In the genomic region with DNA sequence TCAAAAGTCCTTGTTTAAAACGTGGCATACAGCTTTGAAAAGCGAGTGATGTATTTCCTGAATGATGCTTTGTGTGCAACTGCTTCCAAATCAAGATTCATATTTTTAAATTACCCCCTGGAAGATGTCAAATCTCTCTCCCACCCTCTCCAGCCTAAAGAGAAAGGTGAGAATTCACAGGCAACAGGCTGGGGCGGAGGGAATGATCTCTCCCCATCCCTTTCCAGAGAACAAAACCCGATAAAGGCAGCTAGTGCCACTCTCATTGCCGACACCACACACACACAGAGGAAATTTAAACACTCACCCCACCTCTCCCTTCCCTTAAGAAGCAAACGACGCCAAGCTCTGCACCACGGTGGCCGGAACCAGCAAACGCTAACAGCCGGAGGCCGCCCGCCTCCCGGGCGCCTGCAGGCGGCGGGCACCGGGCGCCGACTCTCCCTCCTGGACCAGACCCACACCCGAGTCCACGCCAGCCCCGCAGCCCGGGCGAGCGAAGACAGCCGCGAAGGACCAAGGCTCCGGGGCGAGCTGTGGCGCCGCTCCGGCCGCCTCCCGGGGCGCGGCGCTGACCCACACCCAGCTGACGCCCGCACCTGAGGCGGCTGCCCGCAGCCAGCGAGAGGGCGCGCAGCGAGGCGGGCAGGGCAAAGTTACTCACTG, we compare ENCODE assay signal across 8 cellular contexts. TPM values are rescaled to one million over a fixed set of nuclear protein-coding genes. Genes with fewer than 3 reads are reported as not detected.
A peak's percentile ranks its signal among the peaks of the same experiment; 100 is the strongest.
DNase-seq lines count a peak whose midpoint lies in the region; ATAC-seq and TF ChIP-seq lines count a peak whose summit lies in the region.

No MANE protein-coding gene starts in this region.

- peaks cover 36% of the 10 kb centered on the region for H3K36me3 Mint-ChIP-seq in activated T-helper 17 cell treated with anti-CD3 and anti-CD28 coated beads, Interleukin-2, amount 50 U/mL, for 72 hours (ENCODE audit: low read depth)
- H3K36me3 Mint-ChIP-seq in glutamatergic neuron (ENCODE audit: unreplicated experiment) (no peaks in the 10 kb centered on the region), progenitor cell of endocrine pancreas (ENCODE audit: insufficient read depth) (peaks cover 26% of the 10 kb centered on the region)

- no peak for TF ChIP-seq CTCF in glutamatergic neuron (IDR thresholded peaks at IDR 0.05; ENCODE audit: partially characterized antibody, unreplicated experiment)
- TF ChIP-seq CTCF in progenitor cell of endocrine pancreas (IDR thresholded peaks at IDR 0.05; ENCODE audit: unreplicated experiment) = no peak

- DNase-seq in SHP77 (lab: John Stamatoyannopoulos, UW) (peak; percentile 22 to 67), SHP77 treated with DMSO at 0.1 percent for 48 hours (lab: John Stamatoyannopoulos, UW) (no peak), NCI-H69 (lab: John Stamatoyannopoulos, UW) (peak; percentile 74), glutamatergic neuron (peak; percentile 59), progenitor cell of endocrine pancreas (ENCODE audit: low spot score, unreplicated experiment) (no peak), islet precursor cell (no peak)

- H3K27ac Mint-ChIP-seq in activated T-helper 17 cell treated with anti-CD3 and anti-CD28 coated beads, Interleukin-2, amount 50 U/mL, for 72 hours = peak overlapping the region; percentile 85
- H3K27ac Mint-ChIP-seq in glutamatergic neuron (ENCODE audit: unreplicated experiment) (peak overlapping the region; percentile 78), progenitor cell of endocrine pancreas (peak overlapping the region; percentile 98)

- H3K4me1 Mint-ChIP-seq in activated T-helper 17 cell treated with anti-CD3 and anti-CD28 coated beads, Interleukin-2, amount 50 U/mL, for 72 hours = peaks cover 33% of the 10 kb centered on the region
- peaks cover 9% of the 10 kb centered on the region for H3K4me1 Mint-ChIP-seq in glutamatergic neuron (ENCODE audit: low read depth, unreplicated experiment)
- peaks cover 48% of the 10 kb centered on the region for H3K4me1 Mint-ChIP-seq in progenitor cell of endocrine pancreas (ENCODE audit: low read depth)

- no peaks in the 10 kb centered on the region for H3K27me3 Mint-ChIP-seq in activated T-helper 17 cell treated with anti-CD3 and anti-CD28 coated beads, Interleukin-2, amount 50 U/mL, for 72 hours
- H3K27me3 Mint-ChIP-seq in glutamatergic neuron (ENCODE audit: unreplicated experiment) = peaks cover 5% of the 10 kb centered on the region
- no peaks in the 10 kb centered on the region for H3K27me3 Mint-ChIP-seq in progenitor cell of endocrine pancreas

- peak; percentile 30 for ATAC-seq in HG02763 (IDR thresholded peaks at IDR 0.05; ENCODE audit: unreplicated experiment)
- ATAC-seq in activated T-helper 17 cell treated with anti-CD3 and anti-CD28 coated beads, Interleukin-2, amount 50 U/mL, for 72 hours (replicated peaks) = peak; percentile 54

- no peaks in the 10 kb centered on the region for H3K9me3 Mint-ChIP-seq in activated T-helper 17 cell treated with anti-CD3 and anti-CD28 coated beads, Interleukin-2, amount 50 U/mL, for 72 hours
- H3K9me3 Mint-ChIP-seq in glutamatergic neuron (ENCODE audit: unreplicated experiment) (peaks cover 6% of the 10 kb centered on the region), progenitor cell of endocrine pancreas (ENCODE audit: low read depth) (peaks cover 6% of the 10 kb centered on the region)

- peak overlapping the region; percentile 87 for H3K4me3 Mint-ChIP-seq in activated T-helper 17 cell treated with anti-CD3 and anti-CD28 coated beads, Interleukin-2, amount 50 U/mL, for 72 hours
- peak overlapping the region; percentile 94 for H3K4me3 Mint-ChIP-seq in glutamatergic neuron (ENCODE audit: unreplicated experiment)
- peak overlapping the region; percentile 97 for H3K4me3 Mint-ChIP-seq in progenitor cell of endocrine pancreas (ENCODE audit: low read depth)

RNA-seq across cellular contexts. Expression of a gene that starts 0.5 kb away (rescaled TPM):
- 1 to 10 TPM; 4.1 TPM for total RNA-seq in activated T-helper 17 cell treated with anti-CD3 and anti-CD28 coated beads, Interleukin-2, amount 50 U/mL, for 72 hours
- total RNA-seq in glutamatergic neuron (ENCODE audit: unreplicated experiment) (3.2 TPM), progenitor cell of endocrine pancreas (32.7 and 33.7 TPM in 2 replicates)

RNA-seq across cellular contexts. Expression of a gene that starts 1.8 kb away (rescaled TPM):
- total RNA-seq in activated T-helper 17 cell treated with anti-CD3 and anti-CD28 coated beads, Interleukin-2, amount 50 U/mL, for 72 hours = 100 to 1,000 TPM; 128 to 138 TPM
- total RNA-seq in glutamatergic neuron (ENCODE audit: unreplicated experiment) = 85.1 TPM
- total RNA-seq in progenitor cell of endocrine pancreas = 153 TPM in 2 replicates

Comparison
In these comparisons a context has a peak if more than half of its experiments do, and no peak if none do; other contexts are left out.
1. DNase-seq: peak in SHP77 (2 of 2), NCI-H69 (single experiment) and glutamatergic neuron (single experiment); none in SHP77 treated with DMSO at 0.1 percent for 48 hours (single experiment), progenitor cell of endocrine pancreas (single experiment) and islet precursor cell (single experiment).
2. Peak in every context shown above with its lines, with median percentiles within 50 percentile points of each other: H3K27ac Mint-ChIP-seq and H3K4me3 Mint-ChIP-seq.